Comparison of ENCODE assay signal across 21 cellular contexts in genomic region chr6:30889138-30889885, GRCh38. TPM values are rescaled to one million over a fixed set of nuclear protein-coding genes. Genes with fewer than 3 reads are reported as not detected.
A peak's percentile ranks its signal among the peaks of the same experiment; 100 is the strongest.
DNase-seq lines count a peak whose midpoint lies in the region; ATAC-seq and TF ChIP-seq lines count a peak whose summit lies in the region.
"Had no signal": no experiment of that assay in that cellular context is flagged by ENCODE, and none has a peak within 500 bp of the region (broad histone marks: within the 10 kb centered on the region; RNA-seq: fewer than 3 reads in every experiment).

No MANE protein-coding gene starts in this region.

- H3K4me3 Mint-ChIP-seq in Calu3 (ENCODE audit: low read depth, unreplicated experiment), result no peak overlapping the region
- no peak overlapping the region for H3K4me3 Mint-ChIP-seq in neural progenitor cell
- H3K4me3 Mint-ChIP-seq in GM23338, result no peak overlapping the region
- no peak overlapping the region for H3K4me3 Mint-ChIP-seq in activated CD8-positive, alpha-beta T cell treated with anti-CD3 and anti-CD28 coated beads for 36 hours
- H3K4me3 Mint-ChIP-seq: stimulated activated naive B cell treated with anti-CD40 and anti-IgM and Interleukin-4, amounts not matched to agents 10 μg/mL and 1 μg/mL and 100 μg/mL, for 72 hours; T-helper 17 cell had no signal

- H3K79me2 ChIP-seq in neural progenitor cell (ENCODE audit: low read depth) (peaks cover 93% of the 10 kb centered on the region), GM23338 (replicated peaks; ENCODE audit: insufficient read depth) (peaks cover 48% of the 10 kb centered on the region), mesendoderm (ENCODE audit: control insufficient read depth, insufficient read depth, low read length) (peaks cover 43% of the 10 kb centered on the region)

- H2BK5ac ChIP-seq in mesendoderm (ENCODE audit: low read length), result no peak overlapping the region

- H3K36me3 Mint-ChIP-seq in Calu3 (ENCODE audit: insufficient read depth, unreplicated experiment), result peaks cover 87% of the 10 kb centered on the region
- peaks cover 29% of the 10 kb centered on the region for H3K36me3 Mint-ChIP-seq in neural progenitor cell
- H3K36me3 Mint-ChIP-seq in GM23338 (ENCODE audit: low read depth), result peaks cover 48% of the 10 kb centered on the region
- H3K36me3 Mint-ChIP-seq in activated CD8-positive, alpha-beta T cell treated with anti-CD3 and anti-CD28 coated beads for 36 hours (ENCODE audit: low read depth), result peaks cover 2% of the 10 kb centered on the region

- no peak overlapping the region for H3K56ac ChIP-seq in mesendoderm (ENCODE audit: low read length)

- no peak overlapping the region for H3K4ac ChIP-seq in mesendoderm (ENCODE audit: low read depth, low read length)

- ATAC-seq in GM23338, result no peak
- ATAC-seq in activated CD8-positive, alpha-beta T cell treated with anti-CD3 and anti-CD28 coated beads for 36 hours, result no peak
- ATAC-seq: activated CD4-positive, CD25-positive, alpha-beta regulatory T cell treated with anti-CD3 and anti-CD28 coated beads, Interleukin-2, amount 50 U/mL, for 24 hours; stimulated activated naive B cell treated with anti-CD40 and anti-IgM and Interleukin-4, amounts not matched to agents 10 μg/mL and 1 μg/mL and 100 μg/mL, for 72 hours; T-helper 17 cell had no signal

- no peak overlapping the region for H2AK5ac ChIP-seq in mesendoderm (ENCODE audit: low read length)

- peak overlapping the region; percentile 34 for H3K27ac Mint-ChIP-seq in Calu3 (ENCODE audit: unreplicated experiment)
- H3K27ac Mint-ChIP-seq in neural progenitor cell, result peak overlapping the region; percentile 55
- H3K27ac Mint-ChIP-seq in GM23338, result no peak overlapping the region; the same call in 1 of the 2 replicates
- H3K27ac Mint-ChIP-seq in activated CD8-positive, alpha-beta T cell treated with anti-CD3 and anti-CD28 coated beads for 36 hours, result no peak overlapping the region
- H3K27ac Mint-ChIP-seq: stimulated activated naive B cell treated with anti-CD40 and anti-IgM and Interleukin-4, amounts not matched to agents 10 μg/mL and 1 μg/mL and 100 μg/mL, for 72 hours had no signal

- no peaks in the 10 kb centered on the region for H3K27me3 Mint-ChIP-seq in Calu3 (ENCODE audit: unreplicated experiment)
- H3K27me3 Mint-ChIP-seq in neural progenitor cell (ENCODE audit: insufficient read depth, low read depth), result peaks cover 10% of the 10 kb centered on the region
- H3K27me3 Mint-ChIP-seq in GM23338 (ENCODE audit: insufficient read depth, low read depth, poor library complexity), result peaks cover 14% of the 10 kb centered on the region
- no peaks in the 10 kb centered on the region for H3K27me3 Mint-ChIP-seq in activated CD8-positive, alpha-beta T cell treated with anti-CD3 and anti-CD28 coated beads for 36 hours
- H3K27me3 Mint-ChIP-seq: stimulated activated naive B cell treated with anti-CD40 and anti-IgM and Interleukin-4, amounts not matched to agents 10 μg/mL and 1 μg/mL and 100 μg/mL, for 72 hours had no signal

- H3K27ac ChIP-seq in angular gyrus (ENCODE audit: low read depth, low read length), result peak overlapping the region; percentile 95
- H3K27ac ChIP-seq in neural progenitor cell, result peak overlapping the region; percentile 6
- H3K27ac ChIP-seq in GM23338 (ENCODE audit: low read depth), result no peak overlapping the region
- H3K27ac ChIP-seq in mesendoderm (ENCODE audit: low read depth, low read length), result no peak overlapping the region
- H3K27ac ChIP-seq: Peyer's patch had no signal

- no peak overlapping the region for H3K23ac ChIP-seq in mesendoderm (ENCODE audit: low read length)

- H3K9me2 ChIP-seq in GM23338 (ENCODE audit: insufficient read depth), result no peaks in the 10 kb centered on the region

- H3K18ac ChIP-seq in mesendoderm (ENCODE audit: low read length), result no peak overlapping the region

- H3K9me3 ChIP-seq in neural progenitor cell (ENCODE audit: low read depth), result no peaks in the 10 kb centered on the region
- H3K9me3 ChIP-seq: Caco-2, Peyer's patch had no signal

- no peak overlapping the region for H2BK15ac ChIP-seq in mesendoderm (replicated peaks; ENCODE audit: low read depth)

- H3K27me3 ChIP-seq in neural progenitor cell, result no peaks in the 10 kb centered on the region
- no peaks in the 10 kb centered on the region for H3K27me3 ChIP-seq in GM23338 (ENCODE audit: insufficient read depth)
- no peaks in the 10 kb centered on the region for H3K27me3 ChIP-seq in mesendoderm (ENCODE audit: insufficient read depth, low read length, poor library complexity)
- H3K27me3 ChIP-seq: foreskin keratinocyte, Peyer's patch had no signal

- H3K4me3 ChIP-seq in neural progenitor cell (no peak overlapping the region), GM23338 (no peak overlapping the region), mesendoderm (ENCODE audit: low read length) (no peak overlapping the region)
- H3K4me3 ChIP-seq: lung, Peyer's patch, skin epidermis had no signal

- H3K4me1 Mint-ChIP-seq in Calu3 (ENCODE audit: low read depth, unreplicated experiment) (peaks cover 38% of the 10 kb centered on the region), neural progenitor cell (peaks cover 47% of the 10 kb centered on the region), GM23338 (peaks cover 49% of the 10 kb centered on the region)
- H3K4me1 Mint-ChIP-seq in activated CD8-positive, alpha-beta T cell treated with anti-CD3 and anti-CD28 coated beads for 36 hours (ENCODE audit: low read depth), result peaks cover 14% of the 10 kb centered on the region

- no peak overlapping the region for H3K4me2 ChIP-seq in neural progenitor cell
- no peak overlapping the region for H3K4me2 ChIP-seq in GM23338
- H3K4me2 ChIP-seq in mesendoderm (ENCODE audit: low read length), result no peak overlapping the region

- no peak for DNase-seq in Calu3
- DNase-seq in neural progenitor cell (ENCODE audit: low spot score), result no peak
- no peak for DNase-seq in GM23338 (ENCODE audit: low spot score)
- DNase-seq in activated CD8-positive, alpha-beta T cell treated with anti-CD3 and anti-CD28 coated beads for 36 hours, result no peak
- DNase-seq in mesendoderm, result no peak
- DNase-seq: activated naive CD4-positive, alpha-beta T cell treated with anti-CD3 and anti-CD28 coated beads, Interleukin-2, amount 50 U/mL, for 16 hours; Caco-2; central memory CD4-positive, alpha-beta T cell; GDM1; NCI-H526 treated with DMSO at 0.1 percent for 48 hours; stimulated activated naive B cell treated with anti-CD40 and anti-IgM and Interleukin-4, amounts not matched to agents 10 μg/mL and 1 μg/mL and 100 μg/mL, for 72 hours; T-helper 17 cell had no signal

- POLR2A ChIA-PET in activated CD8-positive, alpha-beta T cell treated with anti-CD3 and anti-CD28 coated beads for 36 hours (lab: Charles Lee), result interaction anchor here (1.8 kb wide), 1 partner anchor 14 kb away, joined by 5 read pairs; no protein-coding TSS in a partner anchor

- peaks cover 31% of the 10 kb centered on the region for H3F3A ChIP-seq in neural progenitor cell (ENCODE audit: low read depth)
- peaks cover 7% of the 10 kb centered on the region; the same call in 1 of the 2 replicates for H3F3A ChIP-seq in GM23338 (replicated peaks; ENCODE audit: low read depth)

- H2AFZ ChIP-seq in neural progenitor cell (replicated peaks) (no peak overlapping the region), GM23338 (no peak overlapping the region)

- no CpG with 5 or more reads among the region's 17 CpGs for WGBS in mesendoderm (ENCODE audit: extremely low coverage, insufficient coverage, low lambda C conversion rate)

- H4K5ac ChIP-seq in mesendoderm (ENCODE audit: low read length), result no peak overlapping the region

- no peak overlapping the region for H4K8ac ChIP-seq in mesendoderm (ENCODE audit: low read depth, low read length)

- H4K20me1 ChIP-seq in neural progenitor cell (ENCODE audit: low read depth) (peaks cover 82% of the 10 kb centered on the region), GM23338 (replicated peaks; ENCODE audit: insufficient read depth) (peaks cover 14% of the 10 kb centered on the region)

- no peak overlapping the region for H2BK120ac ChIP-seq in mesendoderm (ENCODE audit: low read depth, low read length)

- TF ChIP-seq CTCF in Calu3 (IDR thresholded peaks at IDR 0.05; ENCODE audit: unreplicated experiment), result no peak
- no peak for TF ChIP-seq CTCF in neural progenitor cell (IDR thresholded peaks at IDR 0.05)
- peak in 1 of 2 experiments; percentile 35; a peak in 2 of 4 replicates for TF ChIP-seq CTCF in GM23338 (conservative IDR thresholded peaks at IDR 0.05; ENCODE audit: low read depth in 2 of 2)
- no peak for TF ChIP-seq CTCF in activated CD8-positive, alpha-beta T cell treated with anti-CD3 and anti-CD28 coated beads for 36 hours (IDR thresholded peaks at IDR 0.05)

- CTCF ChIA-PET in Calu3 (lab: Charles Lee), result interaction anchor here (0.7 to 1.0 kb wide), 2 partner anchors 166 to 182 kb away, joined by 4 read pairs; no protein-coding TSS in a partner anchor
- CTCF ChIA-PET in activated CD8-positive, alpha-beta T cell treated with anti-CD3 and anti-CD28 coated beads for 36 hours (lab: Charles Lee), result interaction anchor here (0.5 to 1.5 kb wide), 3 partner anchors 59 to 210 kb away, joined by 3 to 5 read pairs (median 3); no protein-coding TSS in a partner anchor

- H3K9me3 Mint-ChIP-seq in Calu3 (ENCODE audit: low read depth, unreplicated experiment), result no peaks in the 10 kb centered on the region
- no peaks in the 10 kb centered on the region for H3K9me3 Mint-ChIP-seq in neural progenitor cell
- no peaks in the 10 kb centered on the region for H3K9me3 Mint-ChIP-seq in GM23338
- H3K9me3 Mint-ChIP-seq in activated CD8-positive, alpha-beta T cell treated with anti-CD3 and anti-CD28 coated beads for 36 hours, result no peaks in the 10 kb centered on the region
- H3K9me3 Mint-ChIP-seq: stimulated activated naive B cell treated with anti-CD40 and anti-IgM and Interleukin-4, amounts not matched to agents 10 μg/mL and 1 μg/mL and 100 μg/mL, for 72 hours had no signal

- H3K79me1 ChIP-seq in mesendoderm (ENCODE audit: low read length), result peaks cover 18% of the 10 kb centered on the region

- intact Hi-C loops in Calu3 (cut with micrococcal nuclease; ENCODE audit: unreplicated experiment), result loop anchor here (10.0 kb wide), 1 partner anchor 215 kb away; the partner anchor contains the start of gene DHX16
- intact Hi-C loops in activated CD8-positive, alpha-beta T cell treated with anti-CD3 and anti-CD28 coated beads for 36 hours (cut with micrococcal nuclease), result no loop called here

- H3K4me1 ChIP-seq in neural progenitor cell (peaks cover 52% of the 10 kb centered on the region), GM23338 (ENCODE audit: insufficient read depth) (peaks cover 23% of the 10 kb centered on the region), mesendoderm (ENCODE audit: control insufficient read depth, low read depth, low read length) (peaks cover 11% of the 10 kb centered on the region)

- H3K36me3 ChIP-seq in neural progenitor cell (peaks cover 4% of the 10 kb centered on the region), GM23338 (ENCODE audit: insufficient read depth) (no peaks in the 10 kb centered on the region; the same call in none of the 2 replicates), mesendoderm (ENCODE audit: control insufficient read depth, insufficient read depth, low read length) (peaks cover 14% of the 10 kb centered on the region)

- BruUV-seq in Calu3 (replicated peaks; lab: Mats Ljungman, UMichigan), result no TSS peak

- H3K9ac ChIP-seq in neural progenitor cell, result no peak overlapping the region
- no peak overlapping the region for H3K9ac ChIP-seq in mesendoderm (ENCODE audit: low read length)

RNA-seq across cellular contexts. Expression of gene DDR1, which starts 5.0 kb away (rescaled TPM):
- total RNA-seq in Calu3 (2022) (489 and 580 TPM in 2 replicates), neural progenitor cell (ENCODE audit: low replicate concordance) (85.3 and 234 TPM in 2 replicates)
- 140 and 154 TPM in 2 replicates for total RNA-seq in GM23338 (2014; rRNA removed; shearing (Covaris generic))
- 58.3 and 71.6 TPM in 2 replicates for polyA plus RNA-seq in GM23338 (2016; fragmentation: Nextera tagmentation; extraction: Ambion mirVana)
- 10 to 100 TPM; 14.4 to 14.5 TPM for total RNA-seq in activated CD8-positive, alpha-beta T cell treated with anti-CD3 and anti-CD28 coated beads for 36 hours
- polyA plus RNA-seq in mesendoderm (2013, experiment 1 of 2), result 59.0 TPM
- 57.2 TPM for polyA plus RNA-seq in mesendoderm (2013, experiment 2 of 2)

RNA-seq across cellular contexts. Expression of gene GTF2H4, which starts 18.7 kb away (rescaled TPM):
- total RNA-seq in Calu3 (2022) (70.5 and 80.0 TPM in 2 replicates), neural progenitor cell (ENCODE audit: low replicate concordance) (29.2 and 50.0 TPM in 2 replicates)
- total RNA-seq in GM23338 (2014; rRNA removed; shearing (Covaris generic)), result 32.6 and 46.5 TPM in 2 replicates
- 14.1 and 14.8 TPM in 2 replicates for polyA plus RNA-seq in GM23338 (2016; fragmentation: Nextera tagmentation; extraction: Ambion mirVana)
- total RNA-seq in activated CD8-positive, alpha-beta T cell treated with anti-CD3 and anti-CD28 coated beads for 36 hours, result 10 to 100 TPM; 37.1 to 41.9 TPM
- polyA plus RNA-seq in mesendoderm (2013, experiment 1 of 2), result 43.8 TPM
- 46.5 TPM for polyA plus RNA-seq in mesendoderm (2013, experiment 2 of 2)

RNA-seq across cellular contexts. Expression of gene VARS2, which starts 24.7 kb away (rescaled TPM):
- total RNA-seq in Calu3 (2022) (33.0 and 34.2 TPM in 2 replicates), neural progenitor cell (ENCODE audit: low replicate concordance) (21.5 and 64.6 TPM in 2 replicates)
- total RNA-seq in GM23338 (2014; rRNA removed; shearing (Covaris generic)), result 34.0 and 36.4 TPM in 2 replicates
- 13.7 and 14.2 TPM in 2 replicates for polyA plus RNA-seq in GM23338 (2016; fragmentation: Nextera tagmentation; extraction: Ambion mirVana)
- 10 to 100 TPM; 83.0 to 84.0 TPM for total RNA-seq in activated CD8-positive, alpha-beta T cell treated with anti-CD3 and anti-CD28 coated beads for 36 hours
- 12.1 TPM for polyA plus RNA-seq in mesendoderm (2013, experiment 1 of 2)
- 13.9 TPM for polyA plus RNA-seq in mesendoderm (2013, experiment 2 of 2)

RNA-seq across cellular contexts. Expression of gene SFTA2, which starts 42.7 kb away (rescaled TPM):
- total RNA-seq in Calu3 (2022), result 184 and 246 TPM in 2 replicates
- total RNA-seq in neural progenitor cell (ENCODE audit: low replicate concordance), result not detected in 2 replicates
- total RNA-seq in GM23338 (2014; rRNA removed; shearing (Covaris generic)), result not detected in 2 replicates
- not detected in 2 replicates for polyA plus RNA-seq in GM23338 (2016; fragmentation: Nextera tagmentation; extraction: Ambion mirVana)
- total RNA-seq in activated CD8-positive, alpha-beta T cell treated with anti-CD3 and anti-CD28 coated beads for 36 hours, result not detected
- polyA plus RNA-seq in mesendoderm (2013, experiment 1 of 2), result not detected
- polyA plus RNA-seq in mesendoderm (2013, experiment 2 of 2), result not detected
- total RNA-seq: foreskin keratinocyte, HT1080, M059J, Peyer's patch, T-helper 17 cell had no signal
- polyA plus RNA-seq: AG04450, foreskin keratinocyte had no signal

RNA-seq across cellular contexts. Expression of gene MUCL3, which starts 51.5 kb away (rescaled TPM):
- total RNA-seq in Calu3 (2022) (0.07 and 0.15 TPM in 2 replicates), neural progenitor cell (ENCODE audit: low replicate concordance) (0.03 TPM in 1 of 2 replicates, not detected in the other)
- total RNA-seq in GM23338 (2014; rRNA removed; shearing (Covaris generic)), result 0.12 TPM in 1 of 2 replicates, not detected in the other
- polyA plus RNA-seq in GM23338 (2016; fragmentation: Nextera tagmentation; extraction: Ambion mirVana), result 0.32 and 0.40 TPM in 2 replicates
- not detected for total RNA-seq in activated CD8-positive, alpha-beta T cell treated with anti-CD3 and anti-CD28 coated beads for 36 hours
- polyA plus RNA-seq in mesendoderm (2013, experiment 1 of 2), result 0.20 TPM
- polyA plus RNA-seq in mesendoderm (2013, experiment 2 of 2), result 0.22 TPM
- total RNA-seq: Caco-2, foreskin keratinocyte, HT1080, M059J, T-helper 17 cell had no signal
- polyA plus RNA-seq: AG04450, foreskin keratinocyte had no signal

Comparison
In these comparisons a context has a peak if more than half of its experiments do, and no peak if none do; other contexts are left out.
1. H3K27ac Mint-ChIP-seq: peak in Calu3 (single experiment) and neural progenitor cell (single experiment); none in GM23338 (single experiment) and activated CD8-positive, alpha-beta T cell treated with anti-CD3 and anti-CD28 coated beads for 36 hours (single experiment).
2. H3K27ac ChIP-seq: peak in angular gyrus (single experiment) and neural progenitor cell (single experiment); none in GM23338 (single experiment) and mesendoderm (single experiment).